Comparison of ENCODE assay signal across 2 cellular contexts in the genomic region with DNA sequence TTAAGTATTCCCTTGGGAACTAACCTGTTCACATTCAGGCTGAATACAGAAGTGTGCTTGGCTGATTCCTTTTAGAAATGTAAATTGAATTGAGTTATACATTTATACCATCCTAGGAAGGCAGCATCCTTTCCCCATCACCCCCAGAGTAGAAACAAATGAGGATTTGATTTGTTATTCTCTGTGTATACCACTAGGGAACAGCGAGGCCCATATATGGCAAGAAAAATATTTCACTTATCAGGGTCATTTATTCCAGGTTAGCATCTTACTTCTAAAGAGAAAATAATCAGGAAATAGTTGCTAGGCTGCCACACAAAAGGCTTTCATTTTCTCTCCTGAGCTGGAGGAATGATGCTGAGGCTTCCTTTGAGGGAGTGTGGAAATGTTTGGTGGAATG.
TF ChIP-seq lines count a peak whose summit lies in the region.

No MANE protein-coding gene starts in this region.

TF ChIP-seq in H1, 55 proteins besides CTCF, POLR2A, EP300 and RAD21:
- TF ChIP-seq TCF12 (IDR thresholded peaks at IDR 0.05; ENCODE audit: low read depth, low read length) (no peak), SRF (IDR thresholded peaks at IDR 0.05; ENCODE audit: low read depth, low read length) (peak; percentile 78; the same call in 1 of the 2 replicates)

TF ChIP-seq in neural cell, 6 proteins besides CTCF, POLR2A, EP300 and RAD21:
- TF ChIP-seq TAF1 (IDR thresholded peaks at IDR 0.05; ENCODE audit: low read depth) (no peak), SMC3 (conservative IDR thresholded peaks at IDR 0.05; ENCODE audit: poor library complexity) (peak; percentile 20)
TF ChIP-seq in neural cell: peak in this region for 1.
